ENCODE assay signal across 8 cellular contexts in genomic region chr17:40095944-40096791, GRCh38. TPM values are rescaled to one million over a fixed set of nuclear protein-coding genes. Genes with fewer than 3 reads are reported as not detected.
DNase-seq lines count a peak whose midpoint lies in the region; ATAC-seq and TF ChIP-seq lines count a peak whose summit lies in the region.

No MANE protein-coding gene starts in this region.

- peaks cover 68% of the 10 kb centered on the region for H3K4me1 Mint-ChIP-seq in activated B cell treated with CpG ODN at 0.5 μM for 24 hours

- ATAC-seq in GM18508 (IDR thresholded peaks at IDR 0.05; ENCODE audit: insufficient read depth, unreplicated experiment), result peak; percentile 36
- peak; percentile 37 for ATAC-seq in HG02798 (IDR thresholded peaks at IDR 0.05; ENCODE audit: poor library complexity, unreplicated experiment)
- ATAC-seq in activated B cell treated with CpG ODN at 0.5 μM for 24 hours (ENCODE audit: low read depth), result peak; percentile 68
- no peak for ATAC-seq in GM18858 (IDR thresholded peaks at IDR 0.05; ENCODE audit: unreplicated experiment)

- no peaks in the 10 kb centered on the region for H3K27me3 Mint-ChIP-seq in activated B cell treated with CpG ODN at 0.5 μM for 24 hours

- no peaks in the 10 kb centered on the region for H3K9me3 Mint-ChIP-seq in activated B cell treated with CpG ODN at 0.5 μM for 24 hours

- H3K27ac Mint-ChIP-seq in activated B cell treated with CpG ODN at 0.5 μM for 24 hours, result peak overlapping the region; percentile 90

- H3K36me3 Mint-ChIP-seq in activated B cell treated with CpG ODN at 0.5 μM for 24 hours (ENCODE audit: low read depth), result peaks cover 37% of the 10 kb centered on the region

- peak overlapping the region; percentile 91 for H3K4me3 Mint-ChIP-seq in activated B cell treated with CpG ODN at 0.5 μM for 24 hours

- POLR2A ChIA-PET in activated B cell treated with CpG ODN at 0.5 μM for 24 hours (lab: Charles Lee), result interaction anchor here (0.5 to 7.8 kb wide), 10 partner anchors 11 to 1755 kb away, joined by 3 to 113 read pairs (median 5); partner anchors contain the start of gene CASC3

- CTCF ChIA-PET in activated B cell treated with CpG ODN at 0.5 μM for 24 hours (lab: Charles Lee), result interaction anchor here (0.6 to 9.1 kb wide), 4 partner anchors 10 to 70 kb away, joined by 3 to 79 read pairs (median 8); no protein-coding TSS in a partner anchor

- peak overlapping the region; percentile 89 to 96 for H3K27ac ChIP-seq in coronary artery
- peak overlapping the region; percentile 34 to 99 (median 88) for H3K27ac ChIP-seq in skin epidermis

- no peak for TF ChIP-seq CTCF in activated B cell treated with CpG ODN at 0.5 μM for 24 hours (IDR thresholded peaks at IDR 0.05)
- no peak for TF ChIP-seq CTCF in coronary artery (IDR thresholded peaks at IDR 0.05)

- intact Hi-C loops in activated B cell treated with CpG ODN at 0.5 μM for 24 hours (cut with micrococcal nuclease), result loop anchor here (1.0 to 5.0 kb wide), 5 partner anchors 10 to 1244 kb away; partner anchors contain the start of genes RPL23 and WIPF2

- DNase-seq in activated B cell treated with CpG ODN at 0.5 μM for 24 hours, result peak; percentile 58
- DNase-seq in coronary artery (ENCODE audit: low spot score), result peak; percentile 76
- no peak for DNase-seq in cerebellar nuclear complex (lab: John Stamatoyannopoulos, UW)
- no peak for DNase-seq in NCI-H2196 (lab: John Stamatoyannopoulos, UW; ENCODE audit: unreplicated experiment)

- peak overlapping the region; percentile 83 for H3K4me3 ChIP-seq in coronary artery
- peak overlapping the region in 4 of 7 experiments; percentile 3 to 81 (median 40) for H3K4me3 ChIP-seq in skin epidermis

RNA-seq across cellular contexts. Expression of gene NR1D1, which starts 4.2 kb away (rescaled TPM):
- 5.5 and 6.1 TPM in 2 replicates for total RNA-seq in activated B cell treated with CpG ODN at 0.5 μM for 24 hours

RNA-seq across cellular contexts. Expression of gene MSL1, which starts 25.6 kb away (rescaled TPM):
- total RNA-seq in activated B cell treated with CpG ODN at 0.5 μM for 24 hours, result 84.5 and 101 TPM in 2 replicates

RNA-seq across cellular contexts. Expression of gene THRA, which starts 33.4 kb away (rescaled TPM):
- total RNA-seq in activated B cell treated with CpG ODN at 0.5 μM for 24 hours, result 5.4 and 5.9 TPM in 2 replicates

RNA-seq across cellular contexts. Expression of gene MED24, which starts 42.0 kb away (rescaled TPM):
- 110 and 127 TPM in 2 replicates for total RNA-seq in activated B cell treated with CpG ODN at 0.5 μM for 24 hours

RNA-seq across cellular contexts. Expression of gene CASC3, which starts 44.2 kb away (rescaled TPM):
- 110 and 119 TPM in 2 replicates for total RNA-seq in activated B cell treated with CpG ODN at 0.5 μM for 24 hours

Comparison
In these comparisons a context has a peak if more than half of its experiments do, and no peak if none do; other contexts are left out.
1. DNase-seq: peak in activated B cell treated with CpG ODN at 0.5 μM for 24 hours (single experiment) and coronary artery (single experiment); none in cerebellar nuclear complex (0 of 2) and NCI-H2196 (single experiment).